In the genomic region with DNA sequence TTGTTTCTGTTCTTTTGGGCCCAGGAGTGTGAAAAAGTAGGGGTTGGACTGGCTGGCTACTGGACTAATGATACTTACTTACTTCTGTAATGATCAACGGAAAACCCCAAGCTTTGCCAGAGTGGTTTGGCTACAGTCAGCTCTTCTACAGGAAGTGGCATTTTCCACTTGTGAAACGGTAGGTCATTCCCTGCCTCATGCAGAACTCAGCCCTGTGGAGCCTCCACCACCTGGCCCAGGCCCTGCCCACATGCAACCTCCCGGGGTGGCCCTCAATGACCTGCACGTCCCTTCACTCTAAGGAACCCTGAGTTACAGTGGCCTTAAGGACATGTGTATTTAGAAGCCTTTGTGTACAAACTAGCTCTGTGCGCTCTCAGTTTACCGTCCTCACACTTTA, we compare ENCODE assay signal across 10 cellular contexts.
DNase-seq lines count a peak whose midpoint lies in the region; ATAC-seq lines count a peak whose summit lies in the region.
"Had no signal": no experiment of that assay in that cellular context is flagged by ENCODE, and none has a peak within 500 bp of the region (broad histone marks: within the 10 kb centered on the region; RNA-seq: fewer than 3 reads in every experiment).

No MANE protein-coding gene starts in this region.

- intact Hi-C loops in Right ventricle myocardium inferior (cut with DNase I) (no loop called here), cardiac septum (cut with DNase I) (no loop called here)

- H3K36me3 Mint-ChIP-seq in activated T-helper 17 cell treated with anti-CD3 and anti-CD28 coated beads, Interleukin-2, amount 50 U/mL, for 72 hours (ENCODE audit: low read depth): peaks cover 95% of the 10 kb centered on the region

- peak overlapping the region; percentile 76 for H3K27ac Mint-ChIP-seq in activated T-helper 17 cell treated with anti-CD3 and anti-CD28 coated beads, Interleukin-2, amount 50 U/mL, for 72 hours

- no peaks in the 10 kb centered on the region for H3K27me3 Mint-ChIP-seq in activated T-helper 17 cell treated with anti-CD3 and anti-CD28 coated beads, Interleukin-2, amount 50 U/mL, for 72 hours

- DNase-seq in Right ventricle myocardium inferior (ENCODE audit: missing footprints) (no peak), cardiac septum (ENCODE audit: low spot score) (no peak), left lobe of liver (ENCODE audit: low spot score) (no peak), SHP77 (lab: John Stamatoyannopoulos, UW) (no peak), T1000 (lab: John Stamatoyannopoulos, UW) (no peak), NCI-H226 (no peak), NCI-H1105 (lab: John Stamatoyannopoulos, UW) (no peak)
- DNase-seq: cerebellar nuclear complex, SIG-M5 had no signal

- peaks cover 11% of the 10 kb centered on the region for H3K4me1 Mint-ChIP-seq in activated T-helper 17 cell treated with anti-CD3 and anti-CD28 coated beads, Interleukin-2, amount 50 U/mL, for 72 hours

- H3K9me3 Mint-ChIP-seq in activated T-helper 17 cell treated with anti-CD3 and anti-CD28 coated beads, Interleukin-2, amount 50 U/mL, for 72 hours: peaks cover 4% of the 10 kb centered on the region

- no peak overlapping the region for H3K4me3 Mint-ChIP-seq in activated T-helper 17 cell treated with anti-CD3 and anti-CD28 coated beads, Interleukin-2, amount 50 U/mL, for 72 hours

- ATAC-seq in Right ventricle myocardium inferior (peak; percentile 12), left lobe of liver (peak; percentile 83)
- ATAC-seq in activated T-helper 17 cell treated with anti-CD3 and anti-CD28 coated beads, Interleukin-2, amount 50 U/mL, for 72 hours (replicated peaks): peak; percentile 50

Comparison
In these comparisons a context has a peak if more than half of its experiments do, and no peak if none do; other contexts are left out.
1. ATAC-seq: peak in every context shown above with its lines; median percentile 83 in left lobe of liver; 50 in activated T-helper 17 cell treated with anti-CD3 and anti-CD28 coated beads, Interleukin-2, amount 50 U/mL, for 72 hours; 12 in Right ventricle myocardium inferior.